Comparison of ENCODE assay signal across 19 cellular contexts in genomic region chr5:137796279-137796678, GRCh38.
"Had no signal": no experiment of that assay in that cellular context is flagged by ENCODE, and none has a peak within 500 bp of the region (broad histone marks: within the 10 kb centered on the region; RNA-seq: fewer than 3 reads in every experiment).

No MANE protein-coding gene starts in this region.

- H3K27me3 ChIP-seq: neural progenitor cell, ovary, right lobe of liver, spleen, tibial artery, upper lobe of left lung, uterus had no signal

- H3K9me3 ChIP-seq: ovary, right lobe of liver, spleen, tibial artery, upper lobe of left lung, uterus had no signal

- H3K36me3 ChIP-seq: neural progenitor cell, ovary, right lobe of liver, spleen, tibial artery, upper lobe of left lung, uterus had no signal

- H2AFZ ChIP-seq: neural progenitor cell had no signal

- H3K4me3 ChIP-seq: coronary artery, neural progenitor cell, ovary, right lobe of liver, spleen, tibial artery, upper lobe of left lung, uterus had no signal

- H3K9ac ChIP-seq: neural progenitor cell had no signal

- H3K4me1 ChIP-seq: right lobe of liver, tibial artery, upper lobe of left lung, uterus had no signal

- H3K4me2 ChIP-seq: neural progenitor cell had no signal

- H3K27ac ChIP-seq: coronary artery, neural progenitor cell, ovary, right lobe of liver, spleen, tibial artery, upper lobe of left lung, uterus had no signal

- DNase-seq: effector CD4-positive, alpha-beta T cell; endodermal cell; foreskin melanocyte; head of caudate nucleus; hippocampal formation; kidney glomerular epithelial cell; mammary epithelial cell; nucleus accumbens; ovary; right lobe of liver; spleen; stimulated activated CD4-positive, alpha-beta T cell treated with anti-CD3 and anti-CD28 coated beads, Interleukin-15, amount 100 ng/mL, for 24 hours; stimulated activated CD4-positive, alpha-beta T cell treated with anti-CD3 and anti-CD28 coated beads, Interleukin-1b, Interleukin-23, amount 100 ng/mL, for 48 hours; stimulated activated CD4-positive, alpha-beta T cell treated with anti-CD3 and anti-CD28 coated beads, Interleukin-4, amount 100 ng/mL, for 24 hours; tibial artery; upper lobe of left lung; uterus had no signal
